In genomic region chr15:63832620-63833245, GRCh38 we compare ENCODE assay signal across 8 cellular contexts. TPM values are rescaled to one million over a fixed set of nuclear protein-coding genes. Genes with fewer than 3 reads are reported as not detected.
A peak's percentile ranks its signal among the peaks of the same experiment; 100 is the strongest.
DNase-seq lines count a peak whose midpoint lies in the region; FAIRE-seq and TF ChIP-seq lines count a peak whose summit lies in the region.

No MANE protein-coding gene starts in this region.

- FAIRE-seq in frontal cortex (lab: Jason Lieb, UNC), result no peak

- H3K4me3 ChIP-seq in HL-60 (replicated peaks; ENCODE audit: insufficient read depth, low read length) (peak overlapping the region; percentile 95), adipocyte (ENCODE audit: low read length) (peak overlapping the region; percentile 93), iPS-18a (ENCODE audit: low read length) (peak overlapping the region; percentile 86), stomach (peak overlapping the region; percentile 64 to 85 (median 84))

- H3K27me3 ChIP-seq in HL-60 (ENCODE audit: insufficient read depth, poor library complexity, severe bottlenecking) (no peaks in the 10 kb centered on the region), adipocyte (replicated peaks; ENCODE audit: control insufficient read depth, insufficient read depth, low read length) (no peaks in the 10 kb centered on the region), iPS-18a (ENCODE audit: control insufficient read depth, insufficient read depth, low read length) (peaks cover 5% of the 10 kb centered on the region), stomach (no peaks in the 10 kb centered on the region)

- peak overlapping the region; percentile 96 for H3K9ac ChIP-seq in adipocyte (ENCODE audit: low read length)
- H3K9ac ChIP-seq in iPS-18a (ENCODE audit: low read length), result peak overlapping the region; percentile 97

- no peak for TF ChIP-seq CTCF in HL-60 (IDR thresholded peaks at IDR 0.05; ENCODE audit: insufficient read depth, low read length)
- TF ChIP-seq CTCF in stomach (IDR thresholded peaks at IDR 0.05), result no peak

- H3K36me3 ChIP-seq in adipocyte (ENCODE audit: control insufficient read depth, insufficient read depth, low read length, severe bottlenecking) (peaks cover 4% of the 10 kb centered on the region), iPS-18a (ENCODE audit: control insufficient read depth, low read depth, low read length) (no peaks in the 10 kb centered on the region), stomach (no peaks in the 10 kb centered on the region)

- no peak for TF ChIP-seq EP300 in stomach (IDR thresholded peaks at IDR 0.05)

- 0 to 1% (median 0%) methylated on average over 9 of the region's 9 CpGs for WGBS in stomach, 5 donors

- H3K27ac ChIP-seq in HL-60 (replicated peaks), result peak overlapping the region; percentile 90
- no peak overlapping the region for H3K27ac ChIP-seq in iPS-18a (ENCODE audit: low read length)
- H3K27ac ChIP-seq in stomach, result peak overlapping the region; percentile 87 to 94 (median 89)

- no peaks in the 10 kb centered on the region for H3K9me3 ChIP-seq in adipocyte (ENCODE audit: control insufficient read depth, low read length)
- no peaks in the 10 kb centered on the region for H3K9me3 ChIP-seq in iPS-18a (ENCODE audit: control insufficient read depth, low read depth, low read length)
- H3K9me3 ChIP-seq in stomach, result no peaks in the 10 kb centered on the region

- TF ChIP-seq POLR2A in stomach (IDR thresholded peaks at IDR 0.05), result no peak

- intact Hi-C loops in stomach (cut with DNase I; ENCODE audit: low total_unique reads), result no loop called here

- peaks cover 23% of the 10 kb centered on the region for H3K4me1 ChIP-seq in adipocyte (ENCODE audit: control insufficient read depth, insufficient read depth, low read length)
- H3K4me1 ChIP-seq in iPS-18a (ENCODE audit: control insufficient read depth, low read depth, low read length), result peaks cover 6% of the 10 kb centered on the region
- peaks cover 16 to 53% (median 33%) of the 10 kb centered on the region in 4 donors for H3K4me1 ChIP-seq in stomach

- peak; percentile 27 for DNase-seq in NCI-H1092 treated with DMSO at 0.1 percent for 48 hours (lab: John Stamatoyannopoulos, UW)
- no peak for DNase-seq in NCI-H1092 (lab: John Stamatoyannopoulos, UW)
- DNase-seq in HL-60 (ENCODE audit: low read depth in 1 of 2, low spot score in 1 of 2), result no peak
- DNase-seq in adipocyte (ENCODE audit: low read depth), result peak; percentile 61
- no peak for DNase-seq in stomach
- no peak for DNase-seq in germinal center (ENCODE audit: low spot score)
- DNase-seq in frontal cortex (ENCODE audit: low spot score in 2 of 2), result no peak

RNA-seq across cellular contexts. Expression of gene HERC1, which starts 1.0 kb away (rescaled TPM):
- total RNA-seq in stomach, result 100 to 1,000 TPM in 4 of 5 donors, 10 to 100 TPM in 1; 36.5 to 649 (median 168) TPM
- polyA plus RNA-seq in stomach, result 10 to 100 TPM; 14.3 to 20.0 (median 18.3) TPM
- 179 TPM for total RNA-seq in frontal cortex

Comparison
In these comparisons a context has a peak if more than half of its experiments do, and no peak if none do; other contexts are left out.
1. DNase-seq: peak in NCI-H1092 treated with DMSO at 0.1 percent for 48 hours (single experiment) and adipocyte (single experiment); none in NCI-H1092 (single experiment), HL-60 (0 of 2), stomach (single experiment), germinal center (single experiment) and frontal cortex (0 of 2).
2. Peak in every context shown above with its lines, with median percentiles within 50 percentile points of each other: H3K4me3 ChIP-seq.